21 cellular contexts compared by ENCODE assay signal in genomic region chrX:7351946-7352345, GRCh38.
"Had no signal": no experiment of that assay in that cellular context is flagged by ENCODE, and none has a peak within 500 bp of the region (broad histone marks: within the 10 kb centered on the region; RNA-seq: fewer than 3 reads in every experiment).

No MANE protein-coding gene starts in this region.

- DNase-seq: activated CD4-positive, alpha-beta T cell treated with anti-CD3 and anti-CD28 coated beads for 1 hour; activated CD4-positive, alpha-beta T cell treated with anti-CD3 and anti-CD28 coated beads, Interleukin-2, amount 50 U/mL, for 1 hour; activated T-cell treated with anti-CD3 and anti-CD28 coated beads, Interleukin-2, amount 50 U/mL, for 1 hour; adrenal gland; endodermal cell; esophagus squamous epithelium; foreskin keratinocyte; hypothalamus; left ventricle myocardium superior; mammary epithelial cell; midbrain; natural killer cell; stimulated activated CD4-positive, alpha-beta T cell treated with anti-CD3 and anti-CD28 coated beads, Interleukin-12 subunit alpha, Interleukin-12 subunit beta, amount 100 ng/mL, for 4 hours; substantia nigra; T-cell; thyroid gland had no signal

- ATAC-seq: activated naive CD4-positive, alpha-beta T cell treated with anti-CD3 and anti-CD28 coated beads, Interleukin-2, amount 50 U/mL, for 72 hours; activated T-helper 17 cell treated with anti-CD3 and anti-CD28 coated beads, Interleukin-2, amount 50 U/mL, for 72 hours; foreskin keratinocyte; left ventricle myocardium superior; natural killer cell; T-cell had no signal

- H3K4me3 ChIP-seq: adrenal gland, ascending aorta, breast epithelium, coronary artery, esophagus squamous epithelium, thyroid gland had no signal
